ENCODE assay signal across 1 cellular context in the genomic region with DNA sequence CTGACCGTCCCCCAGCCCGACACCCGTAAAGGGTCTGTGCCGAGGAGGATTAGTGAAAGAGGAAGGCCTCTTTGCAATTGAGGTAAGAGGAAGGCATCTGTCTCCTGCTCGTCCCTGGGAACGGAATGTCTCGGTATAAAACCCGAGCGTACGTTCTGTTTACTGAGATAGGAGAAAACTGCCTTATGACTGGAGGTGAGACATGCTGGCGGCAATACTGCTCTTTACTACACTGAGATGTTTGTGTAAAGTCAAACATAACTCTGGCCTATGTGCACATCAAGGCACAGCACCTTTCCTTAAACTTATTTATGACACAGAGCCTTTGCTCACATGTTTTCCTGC.
TF ChIP-seq lines count a peak whose summit lies in the region.

No MANE protein-coding gene starts in this region.

TF ChIP-seq in HepG2, 621 proteins besides CTCF, POLR2A, EP300 and RAD21:
- TF ChIP-seq HDAC1 (CRISPR knock-in tag; IDR thresholded peaks at IDR 0.05) = peak; percentile 30; the same call in 1 of the 2 replicates
